15 cellular contexts compared by ENCODE assay signal in the genomic region with DNA sequence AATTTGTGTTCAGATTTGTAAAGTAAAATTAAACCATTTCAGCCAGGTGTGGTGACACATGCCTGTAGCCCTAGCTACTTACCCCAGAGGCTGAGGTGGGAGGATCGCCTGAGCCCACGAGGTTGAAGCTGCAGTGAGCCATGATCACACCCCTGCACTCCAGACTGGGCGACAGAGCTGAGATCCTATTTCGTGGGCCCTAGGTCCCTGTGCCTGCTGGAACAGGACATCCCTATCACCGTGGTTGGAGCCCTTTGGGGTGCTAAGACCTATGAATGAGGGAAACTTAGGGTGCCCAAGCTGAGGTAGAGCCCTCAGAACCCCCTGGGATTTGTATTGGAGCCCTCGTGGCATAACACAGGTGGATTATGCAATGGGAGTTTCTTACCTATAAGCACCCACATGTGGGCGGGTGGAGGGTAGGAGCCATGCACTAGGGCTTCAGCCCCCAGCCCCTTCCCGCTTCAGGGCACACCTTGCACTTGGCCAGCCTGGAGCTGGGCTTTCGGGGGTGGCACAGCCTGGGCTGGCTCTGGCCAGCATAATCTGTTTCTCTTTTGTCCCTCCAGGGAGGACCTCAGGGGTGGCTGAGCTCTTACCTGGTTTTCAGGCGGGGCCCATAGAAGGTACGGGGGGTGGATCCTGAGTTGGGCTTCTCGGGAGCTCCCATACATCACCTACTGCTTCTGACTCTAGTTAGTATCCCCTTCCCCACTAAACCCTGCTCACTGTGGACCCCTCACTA. TPM values are rescaled to one million over a fixed set of nuclear protein-coding genes. Genes with fewer than 3 reads are reported as not detected.
DNase-seq lines count a peak whose midpoint lies in the region; ATAC-seq, FAIRE-seq and TF ChIP-seq lines count a peak whose summit lies in the region.
"Had no signal": no experiment of that assay in that cellular context is flagged by ENCODE, and none has a peak within 500 bp of the region (broad histone marks: within the 10 kb centered on the region; RNA-seq: fewer than 3 reads in every experiment).

No MANE protein-coding gene starts in this region.

- TF ChIP-seq RAD21 in A549 (conservative IDR thresholded peaks at IDR 0.05 in 1 of 2, IDR thresholded peaks at IDR 0.05 in 1 of 2) = no peak

- POLR2A ChIA-PET in A549 (lab: Yijun Ruan, JAX) = interaction anchor here (0.6 to 1.2 kb wide), 3 partner anchors 8 to 1222 kb away, joined by 3 to 4 read pairs (median 3); no protein-coding TSS in a partner anchor
- POLR2A ChIA-PET in Caco-2 (lab: Charles Lee) = no interaction called here
- POLR2A ChIA-PET in activated CD8-positive, alpha-beta T cell treated with anti-CD3 and anti-CD28 coated beads for 36 hours (lab: Charles Lee) = interaction anchor here (0.5 to 2.3 kb wide), 6 partner anchors 9 to 116 kb away, joined by 3 to 7 read pairs (median 3); no protein-coding TSS in a partner anchor
- POLR2A ChIA-PET in naive thymus-derived CD4-positive, alpha-beta T cell (lab: Charles Lee) = interaction anchor here (0.7 to 2.0 kb wide), 9 partner anchors 9 to 85 kb away, joined by 3 to 6 read pairs (median 4); no protein-coding TSS in a partner anchor

- H3K27me3 Mint-ChIP-seq in Caco-2 (ENCODE audit: insufficient read depth, unreplicated experiment) = no peaks in the 10 kb centered on the region
- H3K27me3 Mint-ChIP-seq in activated CD8-positive, alpha-beta T cell treated with anti-CD3 and anti-CD28 coated beads for 36 hours = no peaks in the 10 kb centered on the region
- no peaks in the 10 kb centered on the region for H3K27me3 Mint-ChIP-seq in naive thymus-derived CD4-positive, alpha-beta T cell
- H3K27me3 Mint-ChIP-seq: stimulated activated naive CD8-positive, alpha-beta T cell treated with anti-CD3 and anti-CD28 coated beads, Interleukin-15, Interleukin-2, amounts not matched to agents 100 ng/mL and 50 ng/mL, for 24 hours had no signal

- peak; percentile 7 for FAIRE-seq in A549 (lab: Jason Lieb, UNC)

- peaks cover 13% of the 10 kb centered on the region for H3K36me3 ChIP-seq in Caco-2 (ENCODE audit: control insufficient read depth, insufficient read depth, low read length)
- H3K36me3 ChIP-seq in naive thymus-derived CD4-positive, alpha-beta T cell (ENCODE audit: control insufficient read depth in 2 of 3, insufficient read depth in 3 of 3, low read length in 3 of 3) = no peaks in the 10 kb centered on the region

- CTCF ChIA-PET in A549 (lab: Yijun Ruan, JAX) (interaction anchor here (0.6 to 4.2 kb wide), 9 partner anchors 11 to 424 kb away, joined by 3 to 11 read pairs (median 3); no protein-coding TSS in a partner anchor), Caco-2 (lab: Charles Lee) (no interaction called here)
- CTCF ChIA-PET in activated CD8-positive, alpha-beta T cell treated with anti-CD3 and anti-CD28 coated beads for 36 hours (lab: Charles Lee) = no interaction called here
- CTCF ChIA-PET in naive thymus-derived CD4-positive, alpha-beta T cell (lab: Charles Lee) = no interaction called here

- no TSS peak for BruUV-seq in Caco-2 (replicated peaks; lab: Mats Ljungman, UMichigan)

- TF ChIP-seq POLR2A in A549 (IDR thresholded peaks at IDR 0.05; ENCODE audit: low read length) = no peak; the same call in none of the 2 replicates

- WGBS in A549 (ENCODE audit: missing lambda C conversion rate) = 65% methylated on average over 12 of the region's 12 CpGs

- H3K27ac Mint-ChIP-seq in Caco-2 (ENCODE audit: unreplicated experiment) = peak overlapping the region; percentile 83
- H3K27ac Mint-ChIP-seq in activated CD8-positive, alpha-beta T cell treated with anti-CD3 and anti-CD28 coated beads for 36 hours = peak overlapping the region; percentile 57
- H3K27ac Mint-ChIP-seq in naive thymus-derived CD4-positive, alpha-beta T cell = peak overlapping the region in 6 of 9 donors; percentile 12 to 69 (median 54)

- DNase-seq in A549 (ENCODE audit: low read depth in 1 of 2, low spot score in 1 of 2) (no peak), Caco-2 (peak in 1 of 2 experiments; percentile 26), UCSD-AML1 (lab: John Stamatoyannopoulos, UW; ENCODE audit: unreplicated experiment) (no peak), pons (ENCODE audit: low spot score) (no peak), GM10266 (ENCODE audit: extremely low spot score) (no peak)
- DNase-seq in activated CD8-positive, alpha-beta T cell treated with anti-CD3 and anti-CD28 coated beads for 36 hours = no peak
- DNase-seq in naive thymus-derived CD4-positive, alpha-beta T cell = peak in 1 of 9 donors; percentile 19
- DNase-seq: NCI-H1930; NK-92 treated with Interleukin-12 subunit alpha and Interleukin-12 subunit beta, amount 100 ng/mL, for 24 hours; stimulated activated CD4-positive, alpha-beta T cell treated with anti-CD3 and anti-CD28 coated beads, Interleukin-1b, Interleukin-23, amount 100 ng/mL, for 48 hours had no signal

- intact Hi-C loops in Caco-2 (cut with micrococcal nuclease; ENCODE audit: unreplicated experiment) = no loop called here
- intact Hi-C loops in activated CD8-positive, alpha-beta T cell treated with anti-CD3 and anti-CD28 coated beads for 36 hours (cut with micrococcal nuclease) = loop anchor here (10.0 kb wide), 1 partner anchor 117 kb away; a partner anchor contains a TSS
- intact Hi-C loops in naive thymus-derived CD4-positive, alpha-beta T cell (cut with micrococcal nuclease) = loop anchor here (10.0 kb wide), 2 partner anchors 203 to 383 kb away; a partner anchor contains a TSS

- no peaks in the 10 kb centered on the region for H3K4me1 Mint-ChIP-seq in Caco-2 (ENCODE audit: low read depth, unreplicated experiment)
- H3K4me1 Mint-ChIP-seq in activated CD8-positive, alpha-beta T cell treated with anti-CD3 and anti-CD28 coated beads for 36 hours (ENCODE audit: low read depth) = peaks cover 33% of the 10 kb centered on the region
- H3K4me1 Mint-ChIP-seq in naive thymus-derived CD4-positive, alpha-beta T cell = peaks cover 20 to 40% (median 34%) of the 10 kb centered on the region in 7 donors

- H3K4me1 ChIP-seq in A549 = peaks cover 2% of the 10 kb centered on the region
- no peaks in the 10 kb centered on the region for H3K4me1 ChIP-seq in Caco-2
- H3K4me1 ChIP-seq in naive thymus-derived CD4-positive, alpha-beta T cell (ENCODE audit: control insufficient read depth in 2 of 2, insufficient read depth in 2 of 2, low read length in 2 of 2) = peaks cover 8 to 12% of the 10 kb centered on the region in 2 donors

- TF ChIP-seq EP300 in A549 (IDR thresholded peaks at IDR 0.05) = no peak

- H3K27ac ChIP-seq in A549 = no peak overlapping the region
- H3K27ac ChIP-seq in naive thymus-derived CD4-positive, alpha-beta T cell (ENCODE audit: low read depth, low read length) = peak overlapping the region; percentile 12
- H3K27ac ChIP-seq: KMS-11 had no signal

- TF ChIP-seq CTCF in A549 (IDR thresholded peaks at IDR 0.05) (no peak), Caco-2 (IDR thresholded peaks at IDR 0.05; ENCODE audit: insufficient read depth in 1 of 2, low read depth in 1 of 2, low read length in 1 of 2, severe bottlenecking in 1 of 2, unreplicated experiment in 1 of 2) (no peak), GM10266 (IDR thresholded peaks at IDR 0.05; ENCODE audit: control insufficient read depth, insufficient read depth, low read depth, missing control alignments) (no peak)
- no peak for TF ChIP-seq CTCF in activated CD8-positive, alpha-beta T cell treated with anti-CD3 and anti-CD28 coated beads for 36 hours (IDR thresholded peaks at IDR 0.05)

- ATAC-seq in A549 (peak in 1 of 2 experiments; percentile 6; a peak in 3 of 6 replicates), GM21526 (IDR thresholded peaks at IDR 0.05; ENCODE audit: low FRiP score, unreplicated experiment) (no peak)
- no peak for ATAC-seq in activated CD8-positive, alpha-beta T cell treated with anti-CD3 and anti-CD28 coated beads for 36 hours
- no peak for ATAC-seq in naive thymus-derived CD4-positive, alpha-beta T cell

- H3K4me3 ChIP-seq in A549 (no peak overlapping the region), Caco-2 (ENCODE audit: low read depth, low read length) (no peak overlapping the region)
- H3K4me3 ChIP-seq in naive thymus-derived CD4-positive, alpha-beta T cell (ENCODE audit: low read length) = no peak overlapping the region

- H3K4me3 Mint-ChIP-seq in Caco-2 (ENCODE audit: unreplicated experiment) = no peak overlapping the region
- no peak overlapping the region for H3K4me3 Mint-ChIP-seq in activated CD8-positive, alpha-beta T cell treated with anti-CD3 and anti-CD28 coated beads for 36 hours
- H3K4me3 Mint-ChIP-seq in naive thymus-derived CD4-positive, alpha-beta T cell = no peak overlapping the region
- H3K4me3 Mint-ChIP-seq: stimulated activated naive CD8-positive, alpha-beta T cell treated with anti-CD3 and anti-CD28 coated beads, Interleukin-15, Interleukin-2, amounts not matched to agents 100 ng/mL and 50 ng/mL, for 24 hours had no signal

- H3K9me3 Mint-ChIP-seq in Caco-2 (ENCODE audit: unreplicated experiment) = no peaks in the 10 kb centered on the region
- no peaks in the 10 kb centered on the region for H3K9me3 Mint-ChIP-seq in activated CD8-positive, alpha-beta T cell treated with anti-CD3 and anti-CD28 coated beads for 36 hours
- peaks cover 0 to 5% (median 0%) of the 10 kb centered on the region in 11 donors for H3K9me3 Mint-ChIP-seq in naive thymus-derived CD4-positive, alpha-beta T cell
- H3K9me3 Mint-ChIP-seq: brain; stimulated activated naive CD8-positive, alpha-beta T cell treated with anti-CD3 and anti-CD28 coated beads, Interleukin-15, Interleukin-2, amounts not matched to agents 100 ng/mL and 50 ng/mL, for 24 hours had no signal

- no peaks in the 10 kb centered on the region for H3K27me3 ChIP-seq in Caco-2 (replicated peaks; ENCODE audit: control insufficient read depth, insufficient read depth, low read length)
- no peaks in the 10 kb centered on the region for H3K27me3 ChIP-seq in naive thymus-derived CD4-positive, alpha-beta T cell (ENCODE audit: control insufficient read depth in 2 of 2, insufficient read depth in 2 of 2, low read length in 2 of 2)

- peaks cover 93% of the 10 kb centered on the region for H3K36me3 Mint-ChIP-seq in Caco-2 (ENCODE audit: insufficient read depth, unreplicated experiment)
- peaks cover 7% of the 10 kb centered on the region for H3K36me3 Mint-ChIP-seq in activated CD8-positive, alpha-beta T cell treated with anti-CD3 and anti-CD28 coated beads for 36 hours (ENCODE audit: low read depth)
- peaks cover 0 to 9% (median 0%) of the 10 kb centered on the region in 5 donors for H3K36me3 Mint-ChIP-seq in naive thymus-derived CD4-positive, alpha-beta T cell

- H3K9me3 ChIP-seq in A549 (no peaks in the 10 kb centered on the region), Caco-2 (no peaks in the 10 kb centered on the region)
- H3K9me3 ChIP-seq in naive thymus-derived CD4-positive, alpha-beta T cell (ENCODE audit: control insufficient read depth in 2 of 3, low read length in 3 of 3) = no peaks in the 10 kb centered on the region

- H3K4me2 ChIP-seq in A549 = no peak overlapping the region
- H3K4me2 ChIP-seq: KMS-11 had no signal

RNA-seq across cellular contexts. Expression of a gene that starts 7.2 kb away (rescaled TPM):
- 91.8 and 118 TPM in 2 replicates for polyA plus RNA-seq in A549 (2011; rRNA removed)
- polyA plus RNA-seq in A549 (2012; cell fraction: cytosol; rRNA removed) = 228 and 240 TPM in 2 replicates
- polyA plus RNA-seq in A549 (2012; cell fraction: nucleus; rRNA removed) = 225 and 296 TPM in 2 replicates
- 124 to 141 TPM (median 141 TPM) in 3 replicates for polyA plus RNA-seq in A549 (2017; fragmentation: RNase III; extraction: RNeasy Plus Mini Kit Qiagen cat#74134 plus additional on column Dnase treatment)
- polyA minus RNA-seq in A549 (2011; rRNA and poly(A)+ RNA removed) = 85.3 and 97.1 TPM in 2 replicates
- 105 and 108 TPM in 2 replicates for total RNA-seq in Caco-2 (2022)
- total RNA-seq in activated CD8-positive, alpha-beta T cell treated with anti-CD3 and anti-CD28 coated beads for 36 hours = 100 to 1,000 TPM; 111 to 115 TPM
- total RNA-seq in naive thymus-derived CD4-positive, alpha-beta T cell = 100 to 1,000 TPM; 145 to 256 (median 225) TPM
- polyA plus RNA-seq in naive thymus-derived CD4-positive, alpha-beta T cell = 1 to 10 TPM; 6.8 to 7.0 TPM

RNA-seq across cellular contexts. Expression of a gene that starts 12.7 kb away (rescaled TPM):
- polyA plus RNA-seq in A549 (2011; rRNA removed) (2.1 and 2.5 TPM in 2 replicates), A549 (2017; fragmentation: RNase III; extraction: RNeasy Plus Mini Kit Qiagen cat#74134 plus additional on column Dnase treatment) (3.6 to 4.7 TPM (median 4.4 TPM) in 3 replicates)
- polyA plus RNA-seq in A549 (2012; cell fraction: cytosol; rRNA removed) = 2.9 and 3.8 TPM in 2 replicates
- 2.6 and 5.1 TPM in 2 replicates for polyA plus RNA-seq in A549 (2012; cell fraction: nucleus; rRNA removed)
- 7.4 and 9.1 TPM in 2 replicates for polyA minus RNA-seq in A549 (2011; rRNA and poly(A)+ RNA removed)
- total RNA-seq in Caco-2 (2022) = 172 and 197 TPM in 2 replicates
- 10 to 100 TPM; 20.0 to 20.6 TPM for total RNA-seq in activated CD8-positive, alpha-beta T cell treated with anti-CD3 and anti-CD28 coated beads for 36 hours
- total RNA-seq in naive thymus-derived CD4-positive, alpha-beta T cell = 10 to 100 TPM in 4 of 5 experiments, 1 to 10 TPM in 1; 4.6 to 59.3 (median 25.1) TPM
- polyA plus RNA-seq in naive thymus-derived CD4-positive, alpha-beta T cell = 10 to 100 TPM; 23.4 to 39.1 TPM

RNA-seq across cellular contexts. Expression of a gene that starts 20.8 kb away (rescaled TPM):
- polyA plus RNA-seq in A549 (2011; rRNA removed) = not detected in 2 replicates
- polyA plus RNA-seq in A549 (2012; cell fraction: cytosol; rRNA removed) = not detected in 2 replicates
- 0.22 TPM in 2 replicates for polyA plus RNA-seq in A549 (2012; cell fraction: nucleus; rRNA removed)
- 0.03 TPM in 1 of 3 replicates, not detected in the others for polyA plus RNA-seq in A549 (2017; fragmentation: RNase III; extraction: RNeasy Plus Mini Kit Qiagen cat#74134 plus additional on column Dnase treatment)
- polyA minus RNA-seq in A549 (2011; rRNA and poly(A)+ RNA removed) = not detected in 2 replicates
- not detected in 2 replicates for total RNA-seq in Caco-2 (2022)
- under 1 TPM in 1 of 2 experiments, not detected in 1; 0.32 TPM for total RNA-seq in activated CD8-positive, alpha-beta T cell treated with anti-CD3 and anti-CD28 coated beads for 36 hours
- 1 to 10 TPM in 2 of 5 experiments, under 1 TPM in 3; 0.44 to 2.5 (median 0.66) TPM for total RNA-seq in naive thymus-derived CD4-positive, alpha-beta T cell
- not detected for polyA plus RNA-seq in naive thymus-derived CD4-positive, alpha-beta T cell

RNA-seq across cellular contexts. Expression of a gene that starts 30.4 kb away (rescaled TPM):
- polyA plus RNA-seq in A549 (2011; rRNA removed) (not detected in 2 replicates), A549 (2017; fragmentation: RNase III; extraction: RNeasy Plus Mini Kit Qiagen cat#74134 plus additional on column Dnase treatment) (not detected in 3 replicates)
- polyA plus RNA-seq in A549 (2012; cell fraction: cytosol; rRNA removed) = not detected in 2 replicates
- polyA plus RNA-seq in A549 (2012; cell fraction: nucleus; rRNA removed) = not detected in 2 replicates
- polyA minus RNA-seq in A549 (2011; rRNA and poly(A)+ RNA removed) = not detected in 2 replicates
- total RNA-seq in Caco-2 (2022) = 0.41 TPM in 1 of 2 replicates, not detected in the other
- total RNA-seq in activated CD8-positive, alpha-beta T cell treated with anti-CD3 and anti-CD28 coated beads for 36 hours = under 1 TPM; 0.20 to 0.31 TPM
- total RNA-seq in naive thymus-derived CD4-positive, alpha-beta T cell = under 1 TPM in 1 of 5 experiments, not detected in 4; 0.29 TPM
- under 1 TPM in 1 of 2 donors, not detected in 1; 0.31 TPM for polyA plus RNA-seq in naive thymus-derived CD4-positive, alpha-beta T cell
- total RNA-seq: omental fat pad had no signal

RNA-seq across cellular contexts. Expression of a gene that starts 33.0 kb away (rescaled TPM):
- not detected in 2 replicates for polyA plus RNA-seq in A549 (2011; rRNA removed)
- not detected in 2 replicates for polyA plus RNA-seq in A549 (2012; cell fraction: cytosol; rRNA removed)
- polyA plus RNA-seq in A549 (2012; cell fraction: nucleus; rRNA removed) = not detected in 2 replicates
- polyA plus RNA-seq in A549 (2017; fragmentation: RNase III; extraction: RNeasy Plus Mini Kit Qiagen cat#74134 plus additional on column Dnase treatment) = not detected in 3 replicates
- polyA minus RNA-seq in A549 (2011; rRNA and poly(A)+ RNA removed) = not detected in 2 replicates
- not detected in 2 replicates for total RNA-seq in Caco-2 (2022)
- total RNA-seq in activated CD8-positive, alpha-beta T cell treated with anti-CD3 and anti-CD28 coated beads for 36 hours = not detected
- total RNA-seq in naive thymus-derived CD4-positive, alpha-beta T cell = not detected
- polyA plus RNA-seq in naive thymus-derived CD4-positive, alpha-beta T cell = not detected
- total RNA-seq: omental fat pad had no signal
